ENCODE assay signal across 8 cellular contexts in the genomic region with DNA sequence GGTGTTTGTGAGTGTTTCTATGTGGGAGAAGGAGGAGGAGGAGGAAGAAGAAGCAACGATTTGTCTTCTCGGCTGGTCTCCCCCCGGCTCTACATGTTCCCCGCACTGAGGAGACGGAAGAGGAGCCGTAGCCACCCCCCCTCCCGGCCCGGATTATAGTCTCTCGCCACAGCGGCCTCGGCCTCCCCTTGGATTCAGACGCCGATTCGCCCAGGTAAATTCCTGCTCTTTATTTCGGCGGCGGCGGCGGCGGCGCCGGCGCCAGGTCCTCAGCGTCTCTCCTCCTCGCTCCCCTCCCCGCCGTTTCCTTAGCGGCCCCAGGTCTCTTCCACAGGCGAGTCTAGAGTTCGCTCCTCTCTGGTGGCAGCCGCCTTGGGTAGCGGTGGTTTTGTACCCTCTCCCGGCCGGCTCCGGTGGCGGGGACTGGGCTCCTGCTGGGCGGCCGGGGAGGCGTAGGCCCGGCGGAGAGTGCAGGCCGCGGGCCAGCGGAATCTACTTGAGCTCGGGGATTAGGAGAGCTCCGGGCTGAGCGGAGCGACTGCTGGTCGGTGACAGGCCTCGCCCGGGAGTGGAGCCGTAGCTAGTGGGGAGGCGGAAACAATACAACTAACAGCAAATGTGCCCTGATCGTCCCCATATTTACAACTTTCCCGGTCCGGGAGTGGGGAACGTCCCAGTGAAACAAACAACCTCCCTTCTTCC. TPM values are rescaled to one million over a fixed set of nuclear protein-coding genes. Genes with fewer than 3 reads are reported as not detected.
DNase-seq lines count a peak whose midpoint lies in the region; FAIRE-seq and TF ChIP-seq lines count a peak whose summit lies in the region.

No MANE protein-coding gene starts in this region.

- H3K4ac ChIP-seq in neuronal stem cell (ENCODE audit: low read length) = peak overlapping the region; percentile 66

- H3K36me3 ChIP-seq in BLaER1 = no peaks in the 10 kb centered on the region
- peaks cover 0 to 12% of the 10 kb centered on the region in 2 donors for H3K36me3 ChIP-seq in neuronal stem cell (replicated peaks in 1 of 2; ENCODE audit: control insufficient read depth in 2 of 2, insufficient read depth in 2 of 2, low read length in 2 of 2)

- FAIRE-seq in frontal cortex (lab: Jason Lieb, UNC) = no peak

- peak overlapping the region; percentile 74 for H3K4me2 ChIP-seq in BLaER1
- peak overlapping the region; percentile 43 for H3K4me2 ChIP-seq in neuronal stem cell (ENCODE audit: insufficient read depth, low read length, poor library complexity, severe bottlenecking)

- peak overlapping the region; percentile 87 for H2BK5ac ChIP-seq in neuronal stem cell (ENCODE audit: low read length)

- H3K79me1 ChIP-seq in neuronal stem cell (ENCODE audit: low read depth, low read length) = peaks cover 3% of the 10 kb centered on the region

- H2BK12ac ChIP-seq in neuronal stem cell (ENCODE audit: low read length) = peak overlapping the region; percentile 73

- H3K23ac ChIP-seq in neuronal stem cell (ENCODE audit: low read depth, low read length, poor library complexity) = peak overlapping the region; percentile 99

- peak; percentile 30 for DNase-seq in GM20000 (ENCODE audit: low spot score)
- peak; percentile 51 for DNase-seq in HuH-7 (ENCODE audit: low spot score)
- peak; percentile 55 for DNase-seq in activated gamma-delta T cell treated with Interleukin-2 at 50 U/mL for 16 hours
- peak; percentile 31 to 47 for DNase-seq in frontal cortex (ENCODE audit: low spot score in 2 of 2)
- peak; percentile 71 for DNase-seq in neuronal stem cell (ENCODE audit: low spot score)
- peak in 46 of 49 donors; percentile 25 to 91 (median 69) for DNase-seq in substantia nigra (lab: John Stamatoyannopoulos, UW)

- H4K8ac ChIP-seq in neuronal stem cell (ENCODE audit: low read depth, low read length) = no peak overlapping the region

- WGBS in neuronal stem cell (ENCODE audit: extremely low coverage in 2 of 2, insufficient read length in 2 of 2, insufficient replicate concordance in 1 of 2), 2 donors = no CpG with 5 or more reads among the region's 57 CpGs

- H3K9ac ChIP-seq in BLaER1 (peak overlapping the region; percentile 98), neuronal stem cell (ENCODE audit: low read depth, low read length, poor library complexity) (peak overlapping the region; percentile 77)

- H3K4me1 ChIP-seq in BLaER1 = peaks cover 45% of the 10 kb centered on the region
- H3K4me1 ChIP-seq in neuronal stem cell (ENCODE audit: control insufficient read depth in 2 of 2, insufficient read depth in 1 of 2, low read depth in 1 of 2, low read length in 2 of 2) = peaks cover 0 to 6% of the 10 kb centered on the region in 2 donors

- H4K20me1 ChIP-seq in BLaER1 = peaks cover 87% of the 10 kb centered on the region

- no peak overlapping the region for H2AK5ac ChIP-seq in neuronal stem cell (ENCODE audit: low read depth, low read length)

- peak overlapping the region; percentile 89 for H3K18ac ChIP-seq in neuronal stem cell (ENCODE audit: low read length)

- H3K27me3 ChIP-seq in BLaER1 (no peaks in the 10 kb centered on the region), neuronal stem cell (ENCODE audit: control insufficient read depth in 3 of 3, insufficient read depth in 3 of 3, low read depth in 1 of 3, low read length in 3 of 3) (no peaks in the 10 kb centered on the region)

- H3K9me3 ChIP-seq in BLaER1 (no peaks in the 10 kb centered on the region), neuronal stem cell (replicated peaks in 1 of 2; ENCODE audit: control insufficient read depth in 2 of 2, insufficient read depth in 1 of 2, low read depth in 1 of 2, low read length in 2 of 2) (no peaks in the 10 kb centered on the region)

- no peak for TF ChIP-seq CTCF in GM20000 (IDR thresholded peaks at IDR 0.05; ENCODE audit: extremely low read depth, missing control alignments)

- H3K27ac ChIP-seq in BLaER1 (peak overlapping the region; percentile 94), neuronal stem cell (replicated peaks; ENCODE audit: low read length) (peak overlapping the region; percentile 97), substantia nigra (ENCODE audit: low read depth, low read length, poor library complexity, severe bottlenecking) (peak overlapping the region; percentile 97)

- peak overlapping the region; percentile 53 for H4K91ac ChIP-seq in neuronal stem cell (ENCODE audit: low read depth, low read length, poor library complexity)

- H2AFZ ChIP-seq in neuronal stem cell (ENCODE audit: low read length) = peak overlapping the region; percentile 88

- H2BK120ac ChIP-seq in neuronal stem cell (ENCODE audit: low read depth, low read length) = peak overlapping the region; percentile 94

- H3K14ac ChIP-seq in neuronal stem cell (ENCODE audit: low read length) = no peak overlapping the region

- peak overlapping the region; percentile 19 for H2BK15ac ChIP-seq in neuronal stem cell (ENCODE audit: low read length)

- H3K4me3 ChIP-seq in BLaER1 (peak overlapping the region; percentile 91), neuronal stem cell (ENCODE audit: low read length in 2 of 2) (peak overlapping the region; percentile 75 to 96)

TF ChIP-seq in PFSK-1, 5 proteins besides CTCF, POLR2A, EP300 and RAD21:
- no peak for TF ChIP-seq FOXP2 (optimal IDR thresholded peaks at IDR 0.05; ENCODE audit: borderline replicate concordance, extremely low read depth, extremely low read length, insufficient read depth)
- TF ChIP-seq SIN3A (IDR thresholded peaks at IDR 0.05; ENCODE audit: borderline replicate concordance, insufficient read depth, low read length) = peak; percentile 22; the same call in 1 of the 2 replicates
TF ChIP-seq in PFSK-1: peak in this region for 1.

RNA-seq across cellular contexts. Expression of a gene that starts 0.5 kb away (rescaled TPM):
- 13.0 TPM for polyA plus RNA-seq in PFSK-1 (2012; ENCODE audit: insufficient read length, low read depth)
- total RNA-seq in frontal cortex = 55.8 TPM
- polyA plus RNA-seq in neuronal stem cell (2013, experiment 1 of 2) = 28.2 TPM
- 30.3 TPM for polyA plus RNA-seq in neuronal stem cell (2013, experiment 2 of 2)

Comparison
In these comparisons a context has a peak if more than half of its experiments do, and no peak if none do; other contexts are left out.
1. Peak in every context shown above with its lines: DNase-seq, H3K4me3 ChIP-seq and H3K27ac ChIP-seq.